Comparison of ENCODE assay signal across 15 cellular contexts in genomic region chr19:33281296-33281926, GRCh38. TPM values are rescaled to one million over a fixed set of nuclear protein-coding genes. Genes with fewer than 3 reads are reported as not detected.
"Had no signal": no experiment of that assay in that cellular context is flagged by ENCODE, and none has a peak within 500 bp of the region (broad histone marks: within the 10 kb centered on the region; RNA-seq: fewer than 3 reads in every experiment).

No MANE protein-coding gene starts in this region.

- H3K4me1 ChIP-seq: ascending aorta, esophagus muscularis mucosa had no signal

- H3K4me3 ChIP-seq: ascending aorta, dorsolateral prefrontal cortex, esophagus muscularis mucosa, left ventricle myocardium inferior, skin epidermis had no signal

- DNase-seq: activated CD8-positive, alpha-beta T cell treated with anti-CD3 and anti-CD28 coated beads, Interleukin-2, amount 10 ng/mL, durations not matched to agents 7 days and 5 days; activated naive CD4-positive, alpha-beta T cell; dorsolateral prefrontal cortex; glutamatergic neuron; left ventricle myocardium inferior; mesendoderm; nephron progenitor cell had no signal

- H3K36me3 Mint-ChIP-seq: type B pancreatic cell had no signal

- H3K4me3 Mint-ChIP-seq: activated CD8-positive, alpha-beta T cell treated with anti-CD3 and anti-CD28 coated beads, Interleukin-2, amount 10 ng/mL, durations not matched to agents 7 days and 5 days; nephron progenitor cell; type B pancreatic cell had no signal

- H3K9me3 ChIP-seq: ascending aorta, esophagus muscularis mucosa, left ventricle myocardium inferior had no signal

- H3K36me3 ChIP-seq: ascending aorta, esophagus muscularis mucosa, left ventricle myocardium inferior had no signal

- H3K27ac Mint-ChIP-seq: type B pancreatic cell had no signal

- H3K9me3 Mint-ChIP-seq: nephron progenitor cell, type B pancreatic cell had no signal

RNA-seq across cellular contexts. Expression of gene SLC7A10, which starts 55.8 kb away (rescaled TPM):
- total RNA-seq: activated CD8-positive, alpha-beta T cell treated with anti-CD3 and anti-CD28 coated beads, Interleukin-2, amount 10 ng/mL, durations not matched to agents 7 days and 5 days; ascending aorta; bronchial epithelial cell; chondrocyte; esophagus muscularis mucosa; fibroblast of villous mesenchyme; left ventricle myocardium inferior; renal cortical epithelial cell had no signal
